9 cellular contexts compared by ENCODE assay signal in the genomic region with DNA sequence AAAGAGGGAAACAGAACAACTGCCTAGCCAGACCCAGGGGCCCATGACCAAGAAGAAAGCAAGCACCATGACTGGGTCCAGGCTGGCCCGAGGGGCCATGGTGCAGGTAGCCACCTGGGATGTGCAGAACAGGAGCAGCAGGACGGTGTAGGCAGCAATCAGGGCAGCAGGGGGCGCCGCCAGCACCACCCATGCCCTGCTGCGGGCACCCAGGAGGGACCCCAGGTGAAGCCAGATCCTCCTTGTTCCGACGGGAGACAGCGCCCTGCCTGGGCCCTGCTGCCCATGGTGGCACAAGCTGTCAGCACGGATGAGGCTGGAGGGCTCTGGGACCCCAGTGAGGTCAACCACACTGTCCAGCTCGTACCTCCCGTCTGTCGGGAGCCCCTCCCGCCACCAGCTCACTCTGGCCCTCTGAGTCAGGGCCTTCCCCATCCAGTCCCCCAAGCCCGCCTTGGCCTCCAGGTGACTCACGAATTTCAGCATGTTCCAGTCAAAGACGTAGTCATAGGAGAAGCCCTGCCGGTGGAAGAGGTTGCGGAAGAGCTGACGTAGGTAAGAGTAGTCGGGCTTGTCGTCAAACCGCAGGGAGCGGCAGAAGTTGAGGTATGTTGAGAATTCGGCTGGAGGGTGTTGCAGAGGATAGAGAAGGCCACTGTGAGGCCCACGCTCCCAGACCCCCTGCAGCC. TPM values are rescaled to one million over a fixed set of nuclear protein-coding genes. Genes with fewer than 3 reads are reported as not detected.
DNase-seq lines count a peak whose midpoint lies in the region; ATAC-seq and TF ChIP-seq lines count a peak whose summit lies in the region.
"Had no signal": no experiment of that assay in that cellular context is flagged by ENCODE, and none has a peak within 500 bp of the region (broad histone marks: within the 10 kb centered on the region; RNA-seq: fewer than 3 reads in every experiment).

No MANE protein-coding gene starts in this region.

- no peak overlapping the region for H3K4me3 ChIP-seq in BE2C (ENCODE audit: low read depth, low read length)
- H3K4me3 ChIP-seq in hepatocyte, result no peak overlapping the region
- no peak overlapping the region for H3K4me3 ChIP-seq in upper lobe of right lung
- H3K4me3 ChIP-seq: HAP-1 had no signal

- peaks cover 14% of the 10 kb centered on the region for H4K20me1 ChIP-seq in hepatocyte (ENCODE audit: insufficient read depth, poor library complexity, severe bottlenecking)

- intact Hi-C loops in upper lobe of right lung (cut with DNase I), result no loop called here

- ATAC-seq in upper lobe of right lung, result peak; percentile 29
- no peak for ATAC-seq in HG02588 (IDR thresholded peaks at IDR 0.05; ENCODE audit: unreplicated experiment)

- DNase-seq in BE2C (peak; percentile 51), HuH-7 (ENCODE audit: low spot score) (peak; percentile 59), activated T-cell treated with anti-CD3 and anti-CD28 coated beads for 4 hours (peak; percentile 27), hepatocyte (ENCODE audit: low spot score) (peak; percentile 75), upper lobe of right lung (no peak), NCI-H510A (lab: John Stamatoyannopoulos, UW) (no peak), epidermal melanocyte (ENCODE audit: insufficient read length, low spot score) (no peak)

- no peaks in the 10 kb centered on the region for H3K9me2 ChIP-seq in hepatocyte (replicated peaks; ENCODE audit: insufficient read depth)

- 81% methylated on average over 25 of the region's 25 CpGs for WGBS in hepatocyte (ENCODE audit: low lambda C conversion rate, missing lambda C conversion rate)

- H3K36me3 ChIP-seq in BE2C, result peaks cover 100% of the 10 kb centered on the region
- no peaks in the 10 kb centered on the region for H3K36me3 ChIP-seq in hepatocyte (replicated peaks; ENCODE audit: insufficient read depth, low read depth)
- H3K36me3 ChIP-seq in upper lobe of right lung, result peaks cover 98% of the 10 kb centered on the region

- H3K27ac ChIP-seq in hepatocyte (peak overlapping the region; percentile 68), upper lobe of right lung (no peak overlapping the region)

- no peak overlapping the region for H2AFZ ChIP-seq in hepatocyte

- H3K9me3 ChIP-seq in BE2C (no peaks in the 10 kb centered on the region), hepatocyte (ENCODE audit: low read depth) (no peaks in the 10 kb centered on the region), upper lobe of right lung (no peaks in the 10 kb centered on the region)
- H3K9me3 ChIP-seq: HAP-1 had no signal

- H3K27me3 ChIP-seq in BE2C, result no peaks in the 10 kb centered on the region
- H3K27me3 ChIP-seq in hepatocyte, result no peaks in the 10 kb centered on the region
- no peaks in the 10 kb centered on the region for H3K27me3 ChIP-seq in upper lobe of right lung

- H3K79me2 ChIP-seq in hepatocyte, result peaks cover 43% of the 10 kb centered on the region

- TF ChIP-seq CTCF in BE2C (IDR thresholded peaks at IDR 0.05; ENCODE audit: low read depth, low read length) (peak; percentile 57), hepatocyte (IDR thresholded peaks at IDR 0.05; ENCODE audit: poor library complexity) (peak; percentile 31), upper lobe of right lung (IDR thresholded peaks at IDR 0.05) (peak; percentile 40)

- no peak overlapping the region for H3K4me2 ChIP-seq in hepatocyte

- H3K4me1 ChIP-seq in BE2C (no peaks in the 10 kb centered on the region), hepatocyte (ENCODE audit: insufficient read depth) (no peaks in the 10 kb centered on the region), upper lobe of right lung (peaks cover 2% of the 10 kb centered on the region)
- H3K4me1 ChIP-seq: HAP-1 had no signal

RNA-seq across cellular contexts. Expression of a gene that starts 18.8 kb away (rescaled TPM):
- 460 TPM for polyA plus RNA-seq in BE2C (2012; ENCODE audit: insufficient read depth, insufficient read length, low read depth)
- 85.8 and 89.5 TPM in 2 replicates for total RNA-seq in hepatocyte
- polyA plus RNA-seq in hepatocyte, result 123 and 152 TPM in 2 replicates
- total RNA-seq in upper lobe of right lung, result 115 TPM

RNA-seq across cellular contexts. Expression of a gene that starts 25.6 kb away (rescaled TPM):
- 51.4 TPM for polyA plus RNA-seq in BE2C (2012; ENCODE audit: insufficient read depth, insufficient read length, low read depth)
- total RNA-seq in hepatocyte (32.1 and 58.2 TPM in 2 replicates), upper lobe of right lung (79.2 TPM)
- 90.0 and 102 TPM in 2 replicates for polyA plus RNA-seq in hepatocyte

Comparison
In these comparisons a context has a peak if more than half of its experiments do, and no peak if none do; other contexts are left out.
1. DNase-seq: peak in BE2C (single experiment), HuH-7 (single experiment), activated T-cell treated with anti-CD3 and anti-CD28 coated beads for 4 hours (single experiment) and hepatocyte (single experiment); none in upper lobe of right lung (single experiment), NCI-H510A (single experiment) and epidermal melanocyte (single experiment).
2. Peak in every context shown above with its lines, with median percentiles within 50 percentile points of each other: CTCF ChIP-seq.